ENCODE assay signal across 30 cellular contexts in the genomic region with DNA sequence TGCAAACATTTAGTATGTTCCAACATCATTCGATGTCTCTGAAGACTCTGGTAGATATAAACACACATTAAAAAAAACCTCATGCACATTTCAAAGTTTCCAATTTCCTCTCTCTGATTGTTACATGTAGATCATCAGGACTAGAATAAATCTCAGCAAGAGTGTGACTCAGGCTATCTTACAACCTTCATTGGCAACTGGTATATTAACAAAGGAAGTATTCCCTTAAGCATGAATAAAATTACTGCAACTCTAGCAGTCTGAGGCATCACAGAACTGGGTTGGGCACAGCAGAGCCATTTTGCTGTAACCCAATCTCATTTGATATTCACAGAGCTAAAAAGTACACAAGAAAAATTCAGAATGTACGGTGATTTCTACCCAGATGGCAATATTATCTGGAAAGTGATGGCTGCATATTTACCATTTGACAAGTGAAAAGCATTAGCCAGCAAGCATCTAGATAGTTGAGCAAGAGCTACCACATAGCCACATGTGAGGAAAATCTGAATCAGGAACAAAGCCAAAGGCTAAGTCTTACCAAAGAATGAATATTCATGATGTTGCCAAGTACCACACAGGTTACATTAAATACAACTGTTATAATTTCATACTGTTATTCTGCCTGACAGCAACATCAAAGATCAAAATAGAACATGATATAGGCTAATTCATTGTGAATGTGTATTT.
DNase-seq lines count a peak whose midpoint lies in the region; ATAC-seq and TF ChIP-seq lines count a peak whose summit lies in the region.
"Had no signal": no experiment of that assay in that cellular context is flagged by ENCODE, and none has a peak within 500 bp of the region (broad histone marks: within the 10 kb centered on the region; RNA-seq: fewer than 3 reads in every experiment).

No MANE protein-coding gene starts in this region.

- H3K36me3 Mint-ChIP-seq in MCF 10A (ENCODE audit: insufficient read depth, unreplicated experiment) (no peaks in the 10 kb centered on the region), T-helper 17 cell (ENCODE audit: low read depth) (no peaks in the 10 kb centered on the region), T-cell (no peaks in the 10 kb centered on the region)

- H3K27ac Mint-ChIP-seq in MCF 10A (ENCODE audit: low read depth, unreplicated experiment) (no peak overlapping the region), T-helper 17 cell (no peak overlapping the region), T-cell (no peak overlapping the region)
- H3K27ac Mint-ChIP-seq: activated B cell treated with CpG ODN at 0.5 μM for 24 hours, immature natural killer cell had no signal

- no peaks in the 10 kb centered on the region for H3K4me1 Mint-ChIP-seq in MCF 10A (ENCODE audit: insufficient read depth, unreplicated experiment)
- H3K4me1 Mint-ChIP-seq in T-helper 17 cell = no peaks in the 10 kb centered on the region
- H3K4me1 Mint-ChIP-seq in T-cell = no peaks in the 10 kb centered on the region
- H3K4me1 Mint-ChIP-seq: activated B cell treated with CpG ODN at 0.5 μM for 24 hours, immature natural killer cell had no signal

- H3K9me3 Mint-ChIP-seq in MCF 10A (ENCODE audit: unreplicated experiment) (no peaks in the 10 kb centered on the region), T-cell (peaks cover 0 to 3% (median 0%) of the 10 kb centered on the region in 3 donors)
- H3K9me3 Mint-ChIP-seq: activated B cell treated with CpG ODN at 0.5 μM for 24 hours, immature natural killer cell had no signal

- no peak for TF ChIP-seq CTCF in MCF 10A (IDR thresholded peaks at IDR 0.05; ENCODE audit: unreplicated experiment)
- no peak for TF ChIP-seq CTCF in breast epithelium (IDR thresholded peaks at IDR 0.05)

- no peak for ATAC-seq in T-helper 17 cell
- ATAC-seq in GM18909 (IDR thresholded peaks at IDR 0.05; ENCODE audit: poor library complexity, unreplicated experiment) = no peak
- no peak for ATAC-seq in T-cell (replicated peaks in 1 of 4)
- ATAC-seq: esophagus mucosa, GM12878, heart right ventricle, SK-N-SH treated with all-trans-retinoic acid at 6 μM for 48 hours had no signal

- no peaks in the 10 kb centered on the region for H3K4me1 ChIP-seq in breast epithelium
- H3K4me1 ChIP-seq: heart right ventricle, upper lobe of left lung had no signal

- TF ChIP-seq POLR2A in breast epithelium (IDR thresholded peaks at IDR 0.05) = no peak

- CTCF ChIA-PET in MCF 10A (lab: Yijun Ruan, JAX) = no interaction called here
- CTCF ChIA-PET in T-cell (lab: Charles Lee) = no interaction called here

- H3K27ac ChIP-seq in breast epithelium = no peak overlapping the region
- H3K27ac ChIP-seq: C4-2B, heart right ventricle, upper lobe of left lung had no signal

- intact Hi-C loops in MCF 10A (cut with micrococcal nuclease) (no loop called here), breast epithelium (cut with DNase I; ENCODE audit: low total_unique reads) (no loop called here)

- DNase-seq in MCF 10A (ENCODE audit: unreplicated experiment) = peak; percentile 18
- no peak for DNase-seq in breast epithelium (ENCODE audit: low spot score in 2 of 2)
- peak; percentile 31 for DNase-seq in astrocyte of the hippocampus (ENCODE audit: low read depth, low spot score)
- DNase-seq in fibroblast of the conjunctiva (ENCODE audit: low read depth) = peak; percentile 72
- no peak for DNase-seq in T-helper 17 cell
- DNase-seq in DMS153 treated with DMSO at 0.1 percent for 48 hours (lab: John Stamatoyannopoulos, UW; ENCODE audit: unreplicated experiment) = no peak
- DNase-seq in T-cell = no peak
- DNase-seq: 8988T; activated B cell treated with CpG ODN at 0.5 μM for 24 hours; activated CD4-positive, alpha-beta T cell treated with anti-CD3 and anti-CD28 coated beads, Interleukin-2, amount 50 U/mL, for 48 hours; activated gamma-delta T cell treated with Interleukin-2 at 50 U/mL for 16 hours; activated T-cell treated with anti-CD3 and anti-CD28 coated beads for 4 hours; amygdala; cerebellar nuclear complex; DMS153; effector CD8-positive, alpha-beta T cell; GDM1; H7; heart right ventricle; immature natural killer cell; NCI-H1105 treated with DMSO at 0.1 percent for 48 hours; NCI-H526; stimulated activated CD4-positive, alpha-beta T cell treated with anti-CD3 and anti-CD28 coated beads, Interleukin-12 subunit alpha, Interleukin-12 subunit beta, amount 100 ng/mL, for 4 hours; T-helper 9 cell; upper lobe of left lung had no signal

- H3K9me3 ChIP-seq in breast epithelium (no peaks in the 10 kb centered on the region), T-helper 17 cell (ENCODE audit: control insufficient read depth, low read length, poor library complexity, severe bottlenecking) (no peaks in the 10 kb centered on the region)
- H3K9me3 ChIP-seq: heart right ventricle, upper lobe of left lung had no signal

- POLR2A ChIA-PET in MCF 10A (lab: Yijun Ruan, JAX) = no interaction called here
- POLR2A ChIA-PET in T-cell (lab: Charles Lee) = no interaction called here

- no peaks in the 10 kb centered on the region for H3K36me3 ChIP-seq in breast epithelium
- H3K36me3 ChIP-seq: heart right ventricle, upper lobe of left lung had no signal

- no peak overlapping the region for H3K4me3 ChIP-seq in breast epithelium
- H3K4me3 ChIP-seq: GM12878, heart right ventricle, upper lobe of left lung had no signal

- no peaks in the 10 kb centered on the region for H3K27me3 Mint-ChIP-seq in MCF 10A (ENCODE audit: insufficient read depth, unreplicated experiment)
- H3K27me3 Mint-ChIP-seq in T-helper 17 cell = no peaks in the 10 kb centered on the region
- no peaks in the 10 kb centered on the region for H3K27me3 Mint-ChIP-seq in T-cell
- H3K27me3 Mint-ChIP-seq: activated B cell treated with CpG ODN at 0.5 μM for 24 hours had no signal

- H3K4me3 Mint-ChIP-seq in MCF 10A (ENCODE audit: unreplicated experiment) (no peak overlapping the region), T-helper 17 cell (no peak overlapping the region), T-cell (no peak overlapping the region)
- H3K4me3 Mint-ChIP-seq: activated B cell treated with CpG ODN at 0.5 μM for 24 hours, immature natural killer cell had no signal

- no TSS peak for BruUV-seq in MCF 10A (replicated peaks; lab: Mats Ljungman, UMichigan)

- H3K27me3 ChIP-seq in breast epithelium = no peaks in the 10 kb centered on the region
- H3K27me3 ChIP-seq: heart right ventricle, upper lobe of left lung had no signal

Comparison
In these comparisons a context has a peak if more than half of its experiments do, and no peak if none do; other contexts are left out.
1. DNase-seq: peak in MCF 10A (single experiment), astrocyte of the hippocampus (single experiment) and fibroblast of the conjunctiva (single experiment); none in breast epithelium (0 of 2), T-helper 17 cell (0 of 3), DMS153 treated with DMSO at 0.1 percent for 48 hours (single experiment) and T-cell (0 of 34).